8 cellular contexts compared by ENCODE assay signal in genomic region chr19:13952154-13953020, GRCh38. TPM values are rescaled to one million over a fixed set of nuclear protein-coding genes. Genes with fewer than 3 reads are reported as not detected.
DNase-seq lines count a peak whose midpoint lies in the region; ATAC-seq, FAIRE-seq and TF ChIP-seq lines count a peak whose summit lies in the region.

TSS of gene DCAF15 (plus strand) at chr19:13952509. CDS start at chr19:13952513, 4 bp downstream.

- peak within 1 kb of the TSS; percentile 92 for H3K27ac Mint-ChIP-seq in T-helper 2 cell treated with Interferon-gamma antibody and Interleukin-4, amounts not matched to agents 5 μg/mL and 100 μg/mL, for 36 hours

- WGBS in psoas muscle, 3 donors, result 0 to 1% (median 1%) methylated on average over 35 to 67 of the region's 68 CpGs

- peaks cover 21 to 23% of the 10 kb centered on the region in 2 donors for H3K36me3 ChIP-seq in ascending aorta
- peaks cover 22% of the 10 kb centered on the region for H3K36me3 ChIP-seq in right atrium auricular region
- peaks cover 0 to 32% of the 10 kb centered on the region in 2 donors for H3K36me3 ChIP-seq in psoas muscle (ENCODE audit: insufficient read depth in 1 of 2, low read depth in 1 of 2)

- no peaks in the 10 kb centered on the region for H3K9me3 Mint-ChIP-seq in T-helper 2 cell treated with Interferon-gamma antibody and Interleukin-4, amounts not matched to agents 5 μg/mL and 100 μg/mL, for 36 hours

- ATAC-seq in GM18502 (IDR thresholded peaks at IDR 0.05; ENCODE audit: poor library complexity, unreplicated experiment), result peak; percentile 97
- peak; percentile 98 for ATAC-seq in HG02970 (IDR thresholded peaks at IDR 0.05; ENCODE audit: low FRiP score, unreplicated experiment)
- peak; percentile 97 to 100 (median 98) for ATAC-seq in psoas muscle

- H3K27me3 Mint-ChIP-seq in T-helper 2 cell treated with Interferon-gamma antibody and Interleukin-4, amounts not matched to agents 5 μg/mL and 100 μg/mL, for 36 hours (ENCODE audit: low read depth), result no peaks in the 10 kb centered on the region

- peak; percentile 97 for DNase-seq in NCI-H1930 (lab: John Stamatoyannopoulos, UW)
- peak; percentile 99 for DNase-seq in T-helper 2 cell treated with Interferon-gamma antibody and Interleukin-4, amounts not matched to agents 5 μg/mL and 100 μg/mL, for 36 hours (ENCODE audit: low spot score)
- DNase-seq in ascending aorta (ENCODE audit: low spot score in 2 of 2), result peak; percentile 99 to 100
- DNase-seq in right atrium auricular region (ENCODE audit: low spot score), result peak; percentile 100
- peak; percentile 99 to 100 for DNase-seq in psoas muscle
- peak; percentile 99 for DNase-seq in urothelium cell line (ENCODE audit: low spot score)

- peak within 1 kb of the TSS; percentile 79 to 81 for H3K4me3 ChIP-seq in ascending aorta
- H3K4me3 ChIP-seq in right atrium auricular region, result peak within 1 kb of the TSS; percentile 87 to 90
- H3K4me3 ChIP-seq in psoas muscle, result peak within 1 kb of the TSS; percentile 80

- H3K4me1 Mint-ChIP-seq in T-helper 2 cell treated with Interferon-gamma antibody and Interleukin-4, amounts not matched to agents 5 μg/mL and 100 μg/mL, for 36 hours (ENCODE audit: low read depth), result peaks cover 16% of the 10 kb centered on the region

- peak within 1 kb of the TSS; percentile 99 for H3K4me3 Mint-ChIP-seq in T-helper 2 cell treated with Interferon-gamma antibody and Interleukin-4, amounts not matched to agents 5 μg/mL and 100 μg/mL, for 36 hours

- H3K4me1 ChIP-seq in ascending aorta (peaks cover 6 to 12% of the 10 kb centered on the region in 2 donors), right atrium auricular region (peaks cover 0 to 30% of the 10 kb centered on the region in 2 donors), psoas muscle (peaks cover 10% of the 10 kb centered on the region)

- H3K27me3 ChIP-seq in ascending aorta, result no peaks in the 10 kb centered on the region
- H3K27me3 ChIP-seq in right atrium auricular region, result no peaks in the 10 kb centered on the region
- no peaks in the 10 kb centered on the region for H3K27me3 ChIP-seq in psoas muscle (ENCODE audit: insufficient read depth in 3 of 3, low read length in 2 of 3)

- H3K36me3 Mint-ChIP-seq in T-helper 2 cell treated with Interferon-gamma antibody and Interleukin-4, amounts not matched to agents 5 μg/mL and 100 μg/mL, for 36 hours (ENCODE audit: low read depth), result peaks cover 18% of the 10 kb centered on the region

- peak within 1 kb of the TSS; percentile 76 to 77 for H3K27ac ChIP-seq in ascending aorta
- H3K27ac ChIP-seq in right atrium auricular region, result peak within 1 kb of the TSS; percentile 79 to 83
- H3K27ac ChIP-seq in psoas muscle, result peak within 1 kb of the TSS; percentile 85

- TF ChIP-seq CTCF in ascending aorta (IDR thresholded peaks at IDR 0.05), result no peak
- TF ChIP-seq CTCF in right atrium auricular region (IDR thresholded peaks at IDR 0.05), result no peak
- no peak for TF ChIP-seq CTCF in psoas muscle (IDR thresholded peaks at IDR 0.05)

- H3K9me3 ChIP-seq in ascending aorta, result no peaks in the 10 kb centered on the region
- no peaks in the 10 kb centered on the region for H3K9me3 ChIP-seq in right atrium auricular region
- H3K9me3 ChIP-seq in psoas muscle, result no peaks in the 10 kb centered on the region

- no peak for FAIRE-seq in urothelium cell line (lab: Jason Lieb, UNC)

- intact Hi-C loops in ascending aorta (cut with DNase I) (loop anchor here (1.0 to 5.0 kb wide), 4 partner anchors 54 to 165 kb away; partner anchors contain the start of genes MISP3, PRKACA and RFX1), psoas muscle (cut with DNase I) (loop anchor here (5.0 kb wide), 1 partner anchor 45 kb away; the partner anchor contains the start of genes BRME1 (in 2 of the 2) and CC2D1A (in 2 of the 2))

RNA-seq across cellular contexts. Expression of gene DCAF15, which starts in this region (rescaled TPM):
- total RNA-seq in ascending aorta (35.0 TPM), right atrium auricular region (10 to 100 TPM; 10.6 to 12.2 TPM), psoas muscle (10 to 100 TPM in 3 of 4 donors, 1 to 10 TPM in 1; 9.2 to 25.3 (median 16.0) TPM)
- polyA plus RNA-seq in psoas muscle, result 10 to 100 TPM; 13.8 to 24.5 (median 16.6) TPM

Comparison
In these comparisons a context has a peak if more than half of its experiments do, and no peak if none do; other contexts are left out.
1. Peak in every context shown above with its lines: DNase-seq, ATAC-seq, H3K4me3 ChIP-seq and H3K27ac ChIP-seq.